In genomic region chr13:37495046-37495445, GRCh38 we compare ENCODE assay signal across 17 cellular contexts.
A peak's percentile ranks its signal among the peaks of the same experiment; 100 is the strongest.
DNase-seq lines count a peak whose midpoint lies in the region; ATAC-seq and TF ChIP-seq lines count a peak whose summit lies in the region.
"Had no signal": no experiment of that assay in that cellular context is flagged by ENCODE, and none has a peak within 500 bp of the region (broad histone marks: within the 10 kb centered on the region; RNA-seq: fewer than 3 reads in every experiment).

No MANE protein-coding gene starts in this region.

- intact Hi-C loops in tibial artery (cut with DNase I; ENCODE audit: low total_unique reads), result no loop called here

- H3K27ac ChIP-seq in tibial artery, result no peak overlapping the region
- H3K27ac ChIP-seq: gastrocnemius medialis, upper lobe of left lung had no signal

- H3K27ac Mint-ChIP-seq in osteocyte (ENCODE audit: unreplicated experiment), result peak overlapping the region; percentile 35
- H3K27ac Mint-ChIP-seq: GM23338; naive thymus-derived CD4-positive, alpha-beta T cell; WTC11 had no signal

- H3K36me3 ChIP-seq in MG63 (no peaks in the 10 kb centered on the region), tibial artery (no peaks in the 10 kb centered on the region)
- H3K36me3 ChIP-seq: gastrocnemius medialis, upper lobe of left lung had no signal

- no peak overlapping the region for H3K4me3 Mint-ChIP-seq in osteocyte (ENCODE audit: unreplicated experiment)
- H3K4me3 Mint-ChIP-seq: GM23338; naive thymus-derived CD4-positive, alpha-beta T cell; WTC11 had no signal

- in situ Hi-C loops in astrocyte of the spinal cord (cut with HindIII; ENCODE audit: low sequenced_read_pairs), result no loop called here

- H3K27me3 ChIP-seq in MG63 (no peaks in the 10 kb centered on the region), tibial artery (no peaks in the 10 kb centered on the region)
- H3K27me3 ChIP-seq: gastrocnemius medialis, upper lobe of left lung had no signal

- peaks cover 3% of the 10 kb centered on the region for H3K9me3 Mint-ChIP-seq in osteocyte (ENCODE audit: unreplicated experiment)
- H3K9me3 Mint-ChIP-seq: GM23338, WTC11 had no signal

- peaks cover 49% of the 10 kb centered on the region for H3K4me1 Mint-ChIP-seq in osteocyte (ENCODE audit: unreplicated experiment)
- H3K4me1 Mint-ChIP-seq: GM23338; naive thymus-derived CD4-positive, alpha-beta T cell; WTC11 had no signal

- H3K9me3 ChIP-seq in MG63 (peaks cover 2% of the 10 kb centered on the region; the same call in 1 of the 2 replicates), tibial artery (no peaks in the 10 kb centered on the region)
- H3K9me3 ChIP-seq: gastrocnemius medialis, upper lobe of left lung had no signal

- H3K36me3 Mint-ChIP-seq in osteocyte (ENCODE audit: unreplicated experiment), result no peaks in the 10 kb centered on the region
- H3K36me3 Mint-ChIP-seq: naive thymus-derived CD4-positive, alpha-beta T cell; WTC11 had no signal

- H3K27me3 Mint-ChIP-seq in osteocyte (ENCODE audit: unreplicated experiment), result no peaks in the 10 kb centered on the region
- H3K27me3 Mint-ChIP-seq: naive thymus-derived CD4-positive, alpha-beta T cell had no signal

- H3K4me1 ChIP-seq in tibial artery, result peaks cover 0 to 13% (median 6%) of the 10 kb centered on the region in 4 donors
- H3K4me1 ChIP-seq: gastrocnemius medialis, upper lobe of left lung had no signal

- H3K4me3 ChIP-seq in MG63, result no peak overlapping the region
- no peak overlapping the region for H3K4me3 ChIP-seq in astrocyte of the spinal cord (ENCODE audit: low read depth, low read length)
- H3K4me3 ChIP-seq in tibial artery, result no peak overlapping the region
- H3K4me3 ChIP-seq: gastrocnemius medialis, GM23338, upper lobe of left lung had no signal

- ATAC-seq in GM21737 (IDR thresholded peaks at IDR 0.05; ENCODE audit: unreplicated experiment), result no peak
- ATAC-seq: gastrocnemius medialis; GM23338; naive thymus-derived CD4-positive, alpha-beta T cell; WTC11 had no signal

- no peak for TF ChIP-seq CTCF in astrocyte of the spinal cord (IDR thresholded peaks at IDR 0.05; ENCODE audit: low read depth, low read length)
- no peak for TF ChIP-seq CTCF in osteocyte (IDR thresholded peaks at IDR 0.05)
- no peak for TF ChIP-seq CTCF in tibial artery (IDR thresholded peaks at IDR 0.05)

- DNase-seq in NCI-H2196 (lab: John Stamatoyannopoulos, UW; ENCODE audit: unreplicated experiment) (peak; percentile 13), NCI-H2196 treated with DMSO at 0.1 percent for 48 hours (lab: John Stamatoyannopoulos, UW; ENCODE audit: unreplicated experiment) (no peak), MG63 (peak; percentile 65), astrocyte of the spinal cord (ENCODE audit: low read depth, low spot score) (peak; percentile 37), osteocyte (ENCODE audit: extremely low spot score, unreplicated experiment) (no peak), inferior parietal cortex (ENCODE audit: extremely low spot score) (no peak), tibial artery (no peak)
- DNase-seq: activated CD8-positive, alpha-beta memory T cell treated with anti-CD3 and anti-CD28 coated beads, Interleukin-2, amount 50 U/mL, for 4 hours; DMS79 treated with DMSO at 0.1 percent for 48 hours; gastrocnemius medialis; naive thymus-derived CD4-positive, alpha-beta T cell; right cardiac atrium; stimulated activated CD4-positive, alpha-beta T cell treated with anti-CD3 and anti-CD28 coated beads, Interleukin-2, amount 100 ng/mL, for 48 hours; upper lobe of left lung had no signal

Comparison
In these comparisons a context has a peak if more than half of its experiments do, and no peak if none do; other contexts are left out.
1. DNase-seq: peak in NCI-H2196 (single experiment), MG63 (single experiment) and astrocyte of the spinal cord (single experiment); none in NCI-H2196 treated with DMSO at 0.1 percent for 48 hours (single experiment), osteocyte (single experiment), inferior parietal cortex (single experiment) and tibial artery (0 of 2).